2 cellular contexts compared by ENCODE assay signal in genomic region chr11:59189986-59190385, GRCh38.
TF ChIP-seq lines count a peak whose summit lies in the region.

No MANE protein-coding gene starts in this region.

TF ChIP-seq in liver, 16 proteins besides CTCF, POLR2A, EP300 and RAD21:
- TF ChIP-seq FOXA2 (IDR thresholded peaks at IDR 0.05), result no peak
- no peak for TF ChIP-seq ZBTB33 (IDR thresholded peaks at IDR 0.05)
- no peak for TF ChIP-seq MAX (IDR thresholded peaks at IDR 0.05)
- peak; percentile 22 for TF ChIP-seq NR2F2 (IDR thresholded peaks at IDR 0.05)

TF ChIP-seq in HepG2, 621 proteins besides CTCF, POLR2A, EP300 and RAD21:
- TF ChIP-seq POGZ (CRISPR knock-in tag; IDR thresholded peaks at IDR 0.05) (no peak), NFYC (CRISPR knock-in tag; IDR thresholded peaks at IDR 0.05) (no peak)
